In genomic region chr22:26484360-26484706, GRCh38 we compare ENCODE assay signal across 8 cellular contexts. TPM values are rescaled to one million over a fixed set of nuclear protein-coding genes. Genes with fewer than 3 reads are reported as not detected.
DNase-seq lines count a peak whose midpoint lies in the region; ATAC-seq and TF ChIP-seq lines count a peak whose summit lies in the region.

No MANE protein-coding gene starts in this region.

- no peak overlapping the region for H3K27ac ChIP-seq in duodenal mucosa (ENCODE audit: low read depth, low read length)
- peak overlapping the region; percentile 86 for H3K27ac ChIP-seq in neutrophil

- H3K36me3 Mint-ChIP-seq in Calu3 (ENCODE audit: insufficient read depth, unreplicated experiment): peaks cover 59% of the 10 kb centered on the region

- DNase-seq in Calu3: no peak
- no peak for DNase-seq in NB4 (ENCODE audit: low read depth)
- no peak for DNase-seq in NCI-H345 (lab: John Stamatoyannopoulos, UW)
- DNase-seq in foreskin melanocyte: no peak
- DNase-seq in NCI-H446 (lab: John Stamatoyannopoulos, UW): no peak

- intact Hi-C loops in Calu3 (cut with micrococcal nuclease; ENCODE audit: unreplicated experiment): no loop called here

- H3K9ac ChIP-seq in duodenal mucosa (ENCODE audit: low read depth in 1 of 2, low read length in 2 of 2): peak overlapping the region; percentile 61 to 92

- no peaks in the 10 kb centered on the region for H3K27me3 ChIP-seq in duodenal mucosa (ENCODE audit: control insufficient read depth in 1 of 2, insufficient read depth in 2 of 2, low read length in 2 of 2)
- no peaks in the 10 kb centered on the region for H3K27me3 ChIP-seq in neutrophil

- H3K9me3 Mint-ChIP-seq in Calu3 (ENCODE audit: low read depth, unreplicated experiment): no peaks in the 10 kb centered on the region

- H3K4me1 Mint-ChIP-seq in Calu3 (ENCODE audit: low read depth, unreplicated experiment): peaks cover 58% of the 10 kb centered on the region

- ATAC-seq in GM19452 (IDR thresholded peaks at IDR 0.05; ENCODE audit: unreplicated experiment): no peak

- H3K9me3 ChIP-seq in duodenal mucosa (ENCODE audit: control insufficient read depth in 1 of 2, low read length in 2 of 2): no peaks in the 10 kb centered on the region
- no peaks in the 10 kb centered on the region for H3K9me3 ChIP-seq in neutrophil

- H3K27ac Mint-ChIP-seq in Calu3 (ENCODE audit: unreplicated experiment): peak overlapping the region; percentile 94

- peak overlapping the region; percentile 85 for H3K4me3 Mint-ChIP-seq in Calu3 (ENCODE audit: low read depth, unreplicated experiment)

- TSS peak; percentile 62 for BruUV-seq in Calu3 (replicated peaks; lab: Mats Ljungman, UMichigan)

- H3K27me3 Mint-ChIP-seq in Calu3 (ENCODE audit: unreplicated experiment): no peaks in the 10 kb centered on the region

- CTCF ChIA-PET in Calu3 (lab: Charles Lee): interaction anchor here (1.5 to 1.7 kb wide), 2 partner anchors 13 to 117 kb away, joined by 3 to 7 read pairs; no protein-coding TSS in a partner anchor

- TF ChIP-seq CTCF in Calu3 (IDR thresholded peaks at IDR 0.05; ENCODE audit: unreplicated experiment) (no peak), NB4 (IDR thresholded peaks at IDR 0.05; ENCODE audit: low read depth, low read length) (no peak), neutrophil (IDR thresholded peaks at IDR 0.05) (no peak)

- H3K36me3 ChIP-seq in duodenal mucosa (ENCODE audit: control insufficient read depth in 1 of 2, insufficient read depth in 2 of 2, low read length in 2 of 2) (peaks cover 17 to 19% of the 10 kb centered on the region in 2 donors), neutrophil (peaks cover 18% of the 10 kb centered on the region)

- H3K4me3 ChIP-seq in NB4 (ENCODE audit: low read depth, low read length) (peak overlapping the region; percentile 100), duodenal mucosa (ENCODE audit: low read depth in 1 of 2, low read length in 2 of 2) (peak overlapping the region; percentile 81 to 93), neutrophil (ENCODE audit: low read depth in 1 of 2, low read length in 1 of 2) (peak overlapping the region; percentile 88 to 89)

- H3K4me1 ChIP-seq in duodenal mucosa (ENCODE audit: control insufficient read depth in 1 of 2, insufficient read depth in 2 of 2, low read length in 2 of 2) (peaks cover 36 to 40% of the 10 kb centered on the region in 2 donors), neutrophil (ENCODE audit: control insufficient read depth in 1 of 2, insufficient read depth in 1 of 2, low read depth in 1 of 2, low read length in 1 of 2) (peaks cover 39 to 40% of the 10 kb centered on the region in 2 experiments)

- no peak for TF ChIP-seq POLR2A in NB4 (IDR thresholded peaks at IDR 0.05; ENCODE audit: extremely low read depth, insufficient read length)

RNA-seq across cellular contexts. Expression of gene SRRD, which starts 0.7 kb away (rescaled TPM):
- 22.8 and 25.6 TPM in 2 replicates for total RNA-seq in Calu3 (2022)

RNA-seq across cellular contexts. Expression of gene HPS4, which starts 0.8 kb away (rescaled TPM):
- 40.7 and 41.9 TPM in 2 replicates for total RNA-seq in Calu3 (2022)

RNA-seq across cellular contexts. Expression of gene TFIP11, which starts 27.9 kb away (rescaled TPM):
- 39.8 and 40.8 TPM in 2 replicates for total RNA-seq in Calu3 (2022)

RNA-seq across cellular contexts. Expression of gene ASPHD2, which starts 55.3 kb away (rescaled TPM):
- total RNA-seq in Calu3 (2022): 0.40 and 0.71 TPM in 2 replicates
